ENCODE assay signal across 1 cellular context in genomic region chr12:2390850-2391390, GRCh38.
A peak's percentile ranks its signal among the peaks of the same experiment; 100 is the strongest.
TF ChIP-seq lines count a peak whose summit lies in the region.

No MANE protein-coding gene starts in this region.

TF ChIP-seq in HepG2, 621 proteins besides CTCF, POLR2A, EP300 and RAD21:
- TF ChIP-seq ZNF407 (CRISPR knock-in tag; IDR thresholded peaks at IDR 0.05; ENCODE audit: not compliant biosample characterization): no peak
- peak; percentile 87 for TF ChIP-seq ATF7 (IDR thresholded peaks at IDR 0.05)
- TF ChIP-seq ATF7 (CRISPR knock-in tag; IDR thresholded peaks at IDR 0.05): no peak
- peak; percentile 94 for TF ChIP-seq CREB1 (IDR thresholded peaks at IDR 0.05)
- TF ChIP-seq CREB1 (CRISPR knock-in tag; IDR thresholded peaks at IDR 0.05): no peak
